ENCODE assay signal across 8 cellular contexts in the genomic region with DNA sequence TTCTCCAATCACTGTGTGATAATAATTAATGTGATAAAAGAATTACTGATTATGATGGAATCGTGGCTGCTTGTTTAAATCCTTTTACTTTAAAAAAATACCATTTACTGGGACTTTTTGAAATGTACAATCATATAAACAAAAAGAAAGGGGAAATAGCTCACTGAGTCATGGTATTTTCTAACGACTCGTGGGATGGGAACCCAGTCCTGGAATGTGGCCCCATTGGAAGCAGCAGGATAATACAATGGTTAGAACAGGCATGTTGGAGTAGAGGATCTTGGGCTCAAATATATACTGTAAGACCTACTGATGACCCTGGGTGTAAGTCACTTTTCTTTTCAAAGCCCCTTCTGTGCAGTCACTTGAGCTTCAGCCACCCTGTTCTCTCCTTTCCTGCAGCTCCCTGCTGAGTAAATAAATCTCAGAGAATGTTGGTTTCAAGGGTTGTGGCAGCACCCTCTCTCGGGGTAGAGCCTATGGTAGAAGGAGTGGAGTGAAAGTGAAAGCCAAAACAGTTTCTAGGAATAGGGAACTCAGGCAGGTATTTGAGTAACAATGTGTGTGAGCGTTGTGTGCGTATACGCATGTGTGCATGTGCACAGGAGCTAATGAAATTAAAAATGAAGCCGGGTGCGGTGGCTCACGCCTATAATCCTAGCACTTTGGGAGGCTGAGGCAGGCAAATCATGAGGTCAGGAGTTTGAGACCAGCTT. TPM values are rescaled to one million over a fixed set of nuclear protein-coding genes. Genes with fewer than 3 reads are reported as not detected.
DNase-seq lines count a peak whose midpoint lies in the region; ATAC-seq, FAIRE-seq and TF ChIP-seq lines count a peak whose summit lies in the region.

No MANE protein-coding gene starts in this region.

- TF ChIP-seq CTCF in K562 (IDR thresholded peaks at IDR 0.05 in 2 of 3, conservative IDR thresholded peaks at IDR 0.05 in 1 of 3; ENCODE audit: insufficient read depth in 2 of 3, low read depth in 1 of 3, low read length in 3 of 3) = no peak
- no peak for TF ChIP-seq CTCF in nephron (IDR thresholded peaks at IDR 0.05; ENCODE audit: unreplicated experiment in 3 of 3)
- TF ChIP-seq CTCF in ovary (IDR thresholded peaks at IDR 0.05) = no peak

- no peaks in the 10 kb centered on the region for H3K9me1 ChIP-seq in K562 (ENCODE audit: control insufficient read depth, insufficient read depth, low read length)

- intact Hi-C loops in K562 (cut with micrococcal nuclease) = no loop called here
- intact Hi-C loops in ovary (cut with DNase I) = no loop called here

- H2AFZ ChIP-seq in K562 (ENCODE audit: low read depth, low read length) = no peak overlapping the region

- no peak overlapping the region for H3K27ac ChIP-seq in K562 (ENCODE audit: extremely low read depth, low read depth, low read length)
- H3K27ac ChIP-seq in ovary = no peak overlapping the region

- ATAC-seq in GM21390 (IDR thresholded peaks at IDR 0.05; ENCODE audit: unreplicated experiment) (peak; percentile 76), K562 (no peak)

- H3K4me2 ChIP-seq in K562 (ENCODE audit: insufficient read depth, low read length) = no peak overlapping the region

- peak overlapping the region in 2 of 3 donors; percentile 36 to 69 for H3K27ac Mint-ChIP-seq in IgD-negative memory B cell
- peak overlapping the region in 2 of 3 experiments; percentile 21 to 30 for H3K27ac Mint-ChIP-seq in nephron

- H3K36me3 ChIP-seq in K562 (ENCODE audit: control insufficient read depth, insufficient read depth, low read length) (no peaks in the 10 kb centered on the region), ovary (no peaks in the 10 kb centered on the region)

- in situ Hi-C loops in K562 (cut with MboI) = no loop called here

- FAIRE-seq in K562 (lab: Jason Lieb, UNC) = peak; percentile 29

- H3K4me3 Mint-ChIP-seq in IgD-negative memory B cell = peak overlapping the region; percentile 7 to 91 (median 74)
- H3K4me3 Mint-ChIP-seq in nephron = no peak overlapping the region

- WGBS in K562 (ENCODE audit: insufficient coverage, low coverage, missing lambda C conversion rate) = 59% methylated on average over 10 of the region's 10 CpGs
- 70 to 71% (median 71%) methylated on average over 10 of the region's 10 CpGs for WGBS in ovary, 3 donors

- H3K36me3 Mint-ChIP-seq in IgD-negative memory B cell = peaks cover 4% of the 10 kb centered on the region
- no peaks in the 10 kb centered on the region for H3K36me3 Mint-ChIP-seq in nephron (ENCODE audit: low read depth)

- H3K9me3 ChIP-seq in K562 (replicated peaks; ENCODE audit: control insufficient read depth, insufficient read depth, low read depth, low read length) (no peaks in the 10 kb centered on the region), ovary (no peaks in the 10 kb centered on the region)

- TF ChIP-seq EP300 in K562 (IDR thresholded peaks at IDR 0.05; ENCODE audit: low read length) (no peak), ovary (IDR thresholded peaks at IDR 0.05) (no peak)

- H3K27me3 Mint-ChIP-seq in IgD-negative memory B cell (no peaks in the 10 kb centered on the region), nephron (ENCODE audit: low read depth) (peaks cover 8% of the 10 kb centered on the region)

- H3K9me3 Mint-ChIP-seq in IgD-negative memory B cell (no peaks in the 10 kb centered on the region), nephron (no peaks in the 10 kb centered on the region)

- peak; percentile 24 for DNase-seq in ELF-1 (ENCODE audit: low read depth, low spot score)
- no peak for DNase-seq in K562 (ENCODE audit: extremely low read depth in 1 of 4, low spot score in 3 of 4)
- DNase-seq in ovary = no peak
- DNase-seq in NK-92 treated with Interleukin-12 subunit alpha and Interleukin-12 subunit beta, amount 100 ng/mL, for 24 hours (lab: John Stamatoyannopoulos, UW) = no peak
- no peak for DNase-seq in amniotic stem cell (lab: John Stamatoyannopoulos, UW)

- H3K4me3 ChIP-seq in K562 (no peak overlapping the region), ovary (no peak overlapping the region)

- no peaks in the 10 kb centered on the region for H3K27me3 ChIP-seq in K562 (ENCODE audit: control insufficient read depth in 2 of 2, insufficient read depth in 2 of 2, low read length in 2 of 2)
- H3K27me3 ChIP-seq in ovary = no peaks in the 10 kb centered on the region

- TF ChIP-seq POLR2A in K562 (conservative IDR thresholded peaks at IDR 0.05) (no peak), ovary (IDR thresholded peaks at IDR 0.05) (no peak)

- no peaks in the 10 kb centered on the region for H4K20me1 ChIP-seq in K562 (replicated peaks; ENCODE audit: control insufficient read depth, insufficient read depth, low read length)

- POLR2A ChIA-PET in K562 (lab: Yijun Ruan, JAX) = interaction anchor here (0.6 to 3.6 kb wide), 4 partner anchors 10 to 65 kb away, joined by 3 to 17 read pairs (median 3); no protein-coding TSS in a partner anchor

- H3K79me2 ChIP-seq in K562 (ENCODE audit: control insufficient read depth, insufficient read depth, low read length) = no peaks in the 10 kb centered on the region

- peaks cover 0 to 4% of the 10 kb centered on the region in 2 experiments; a peak in 2 of 5 replicates for H3K4me1 ChIP-seq in K562 (replicated peaks in 1 of 2; ENCODE audit: control insufficient read depth in 2 of 2, insufficient read depth in 2 of 2, low read length in 2 of 2)
- H3K4me1 ChIP-seq in ovary (ENCODE audit: insufficient read depth) = no peaks in the 10 kb centered on the region

- no peak for TF ChIP-seq RAD21 in K562 (CRISPR knock-in tag; conservative IDR thresholded peaks at IDR 0.05 in 1 of 2, IDR thresholded peaks at IDR 0.05 in 1 of 2)

- no TSS peak for BruUV-seq in K562 (replicated peaks; lab: Mats Ljungman, UMichigan)

- H3K9ac ChIP-seq in K562 (ENCODE audit: insufficient read depth in 1 of 2, low read depth in 2 of 2, low read length in 2 of 2) = no peak overlapping the region

- H3K4me1 Mint-ChIP-seq in IgD-negative memory B cell (peaks cover 5 to 7% (median 6%) of the 10 kb centered on the region in 3 donors), nephron (peaks cover 5% of the 10 kb centered on the region)

- CTCF ChIA-PET in K562 (lab: Yijun Ruan, JAX; ENCODE audit: low intra/inter-chr PET ratio) = no interaction called here

TF ChIP-seq in K562, 482 proteins besides CTCF, POLR2A, EP300 and RAD21:
- no peak for TF ChIP-seq MED1 (CRISPR knock-in tag; IDR thresholded peaks at IDR 0.05; ENCODE audit: borderline replicate concordance)
- peak in 1 of 2 experiments; percentile 27; a peak in 1 of 4 replicates for TF ChIP-seq FOXA3 (CRISPR knock-in tag; conservative IDR thresholded peaks at IDR 0.05 in 1 of 2, IDR thresholded peaks at IDR 0.05 in 1 of 2)
- TF ChIP-seq, protein P1, sequence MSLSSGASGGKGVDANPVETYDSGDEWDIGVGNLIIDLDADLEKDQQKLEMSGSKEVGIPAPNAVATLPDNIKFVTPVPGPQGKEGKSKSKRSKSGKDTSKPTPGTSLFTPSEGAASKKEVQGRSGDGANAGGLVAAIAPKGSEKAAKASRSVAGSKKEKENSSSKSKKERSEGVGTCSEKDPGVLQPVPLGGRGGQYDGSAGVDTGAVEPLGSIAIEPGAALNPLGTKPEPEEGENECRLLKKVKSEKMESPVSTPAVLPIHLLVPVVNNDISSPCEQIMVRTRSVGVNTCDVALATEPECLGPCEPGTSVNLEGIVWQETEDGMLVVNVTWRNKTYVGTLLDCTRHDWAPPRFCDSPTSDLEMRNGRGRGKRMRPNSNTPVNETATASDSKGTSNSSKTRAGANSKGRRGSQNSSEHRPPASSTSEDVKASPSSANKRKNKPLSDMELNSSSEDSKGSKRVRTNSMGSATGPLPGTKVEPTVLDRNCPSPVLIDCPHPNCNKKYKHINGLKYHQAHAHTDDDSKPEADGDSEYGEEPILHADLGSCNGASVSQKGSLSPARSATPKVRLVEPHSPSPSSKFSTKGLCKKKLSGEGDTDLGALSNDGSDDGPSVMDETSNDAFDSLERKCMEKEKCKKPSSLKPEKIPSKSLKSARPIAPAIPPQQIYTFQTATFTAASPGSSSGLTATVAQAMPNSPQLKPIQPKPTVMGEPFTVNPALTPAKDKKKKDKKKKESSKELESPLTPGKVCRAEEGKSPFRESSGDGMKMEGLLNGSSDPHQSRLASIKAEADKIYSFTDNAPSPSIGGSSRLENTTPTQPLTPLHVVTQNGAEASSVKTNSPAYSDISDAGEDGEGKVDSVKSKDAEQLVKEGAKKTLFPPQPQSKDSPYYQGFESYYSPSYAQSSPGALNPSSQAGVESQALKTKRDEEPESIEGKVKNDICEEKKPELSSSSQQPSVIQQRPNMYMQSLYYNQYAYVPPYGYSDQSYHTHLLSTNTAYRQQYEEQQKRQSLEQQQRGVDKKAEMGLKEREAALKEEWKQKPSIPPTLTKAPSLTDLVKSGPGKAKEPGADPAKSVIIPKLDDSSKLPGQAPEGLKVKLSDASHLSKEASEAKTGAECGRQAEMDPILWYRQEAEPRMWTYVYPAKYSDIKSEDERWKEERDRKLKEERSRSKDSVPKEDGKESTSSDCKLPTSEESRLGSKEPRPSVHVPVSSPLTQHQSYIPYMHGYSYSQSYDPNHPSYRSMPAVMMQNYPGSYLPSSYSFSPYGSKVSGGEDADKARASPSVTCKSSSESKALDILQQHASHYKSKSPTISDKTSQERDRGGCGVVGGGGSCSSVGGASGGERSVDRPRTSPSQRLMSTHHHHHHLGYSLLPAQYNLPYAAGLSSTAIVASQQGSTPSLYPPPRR (CRISPR knock-in tag; IDR thresholded peaks at IDR 0.05; ENCODE audit: borderline replicate concordance) = no peak
- peak; percentile 36; the same call in 1 of the 2 replicates for TF ChIP-seq BHLHE40 (IDR thresholded peaks at IDR 0.05; ENCODE audit: low read length)
TF ChIP-seq in K562: peak in this region for 2.

RNA-seq across cellular contexts. Expression of a gene that starts 40.7 kb away (rescaled TPM):
- polyA plus RNA-seq in IgD-negative memory B cell (24.9 TPM), K562 (2011; rRNA removed) (74.2 and 82.6 TPM in 2 replicates), K562 (2014; fragmentation: Illumina TruSeq; extraction: Trizol) (184 and 201 TPM in 2 replicates), K562 (2014; fragmentation: Nextera tagmentation; extraction: Ambion mirVana) (10 to 100 TPM; 22.6 to 54.7 TPM), K562 (2014; rRNA removed) (113 and 114 TPM in 2 replicates), ovary (100 to 1,000 TPM in 1 of 2 donors, 10 to 100 TPM in 1; 38.1 to 121 TPM)
- 329 and 371 TPM in 2 replicates for total RNA-seq in K562 (2011; cell fraction: chromatin; rRNA removed; ENCODE audit: low replicate concordance)
- total RNA-seq in K562 (2011; cell fraction: nucleolus; rRNA removed) = 172 and 190 TPM in 2 replicates
- 207 and 246 TPM in 2 replicates for total RNA-seq in K562 (2011; cell fraction: nucleoplasm; rRNA removed)
- total RNA-seq in K562 (2014; rRNA removed) (80.4 and 108 TPM in 2 replicates), K562 (2014; rRNA removed; fragmentation: Illumina TruSeq; extraction: Trizol) (103 and 123 TPM in 2 replicates), K562 (2015; rRNA removed; fragmentation: Illumina TruSeq; extraction: Trizol) (92.0 and 99.1 TPM in 2 replicates), K562 (2021) (267 and 300 TPM in 2 replicates), ovary (100 to 1,000 TPM in 5 of 7 donors, 10 to 100 TPM in 2; 49.0 to 249 (median 150) TPM)
- polyA plus RNA-seq in K562 (2011; cell fraction: cytosol; rRNA removed) = 50.4 and 50.8 TPM in 2 replicates
- 249 and 279 TPM in 2 replicates for polyA plus RNA-seq in K562 (2011; cell fraction: nucleus; rRNA removed)
- polyA plus RNA-seq in K562 (2012) = 72.9 and 116 TPM in 2 replicates
- polyA minus RNA-seq in K562 (2011; rRNA and poly(A)+ RNA removed) = 95.4 and 99.1 TPM in 2 replicates
- polyA minus RNA-seq in K562 (2011; cell fraction: cytosol; rRNA and poly(A)+ RNA removed) = 92.4 and 104 TPM in 2 replicates
- 77.0 and 118 TPM in 2 replicates for polyA minus RNA-seq in K562 (2011; cell fraction: nucleus; rRNA and poly(A)+ RNA removed)

Comparison
In these comparisons a context has a peak if more than half of its experiments do, and no peak if none do; other contexts are left out.
1. H3K4me3 Mint-ChIP-seq: peak in IgD-negative memory B cell (4 of 4); none in nephron (0 of 3).